In genomic region chrX:8679572-8679971, GRCh38 we compare ENCODE assay signal across 21 cellular contexts. TPM values are rescaled to one million over a fixed set of nuclear protein-coding genes. Genes with fewer than 3 reads are reported as not detected.
DNase-seq lines count a peak whose midpoint lies in the region; ATAC-seq, FAIRE-seq and TF ChIP-seq lines count a peak whose summit lies in the region.
"Had no signal": no experiment of that assay in that cellular context is flagged by ENCODE, and none has a peak within 500 bp of the region (broad histone marks: within the 10 kb centered on the region; RNA-seq: fewer than 3 reads in every experiment).

No MANE protein-coding gene starts in this region.

- no peaks in the 10 kb centered on the region for H3K9me3 Mint-ChIP-seq in astrocyte (ENCODE audit: unreplicated experiment)

- no peaks in the 10 kb centered on the region for H3K79me2 ChIP-seq in astrocyte (ENCODE audit: insufficient read depth, low read length)

- H3K4me1 ChIP-seq in astrocyte (ENCODE audit: insufficient read depth, low read length) (no peaks in the 10 kb centered on the region), transverse colon (no peaks in the 10 kb centered on the region)

- H3K4me3 Mint-ChIP-seq in astrocyte (ENCODE audit: unreplicated experiment): no peak overlapping the region
- H3K4me3 Mint-ChIP-seq: CD14-positive monocyte, T-helper 17 cell had no signal

- no peak overlapping the region for H3K9ac ChIP-seq in astrocyte (ENCODE audit: low read length)
- H3K9ac ChIP-seq: GM23248 had no signal

- H3K36me3 ChIP-seq in astrocyte (ENCODE audit: insufficient read depth, low read length) (no peaks in the 10 kb centered on the region), transverse colon (no peaks in the 10 kb centered on the region)

- no peak overlapping the region for H3K4me3 ChIP-seq in astrocyte (ENCODE audit: insufficient read depth, low read depth, low read length)
- no peak overlapping the region for H3K4me3 ChIP-seq in transverse colon
- H3K4me3 ChIP-seq: GM23248 had no signal

- ATAC-seq in GM21576 (IDR thresholded peaks at IDR 0.05; ENCODE audit: unreplicated experiment): no peak
- ATAC-seq in GM21619 (IDR thresholded peaks at IDR 0.05; ENCODE audit: unreplicated experiment): no peak
- ATAC-seq: Right ventricle myocardium inferior, T-helper 17 cell had no signal

- H3K9me3 ChIP-seq in astrocyte (ENCODE audit: insufficient read depth, low read depth, low read length) (no peaks in the 10 kb centered on the region), transverse colon (no peaks in the 10 kb centered on the region)

- WGBS in transverse colon (ENCODE audit: low coverage in 1 of 2), 2 donors: 88 to 93% methylated on average over 3 to 7 of the region's 7 CpGs

- in situ Hi-C loops in transverse colon (cut with MboI; ENCODE audit: low pct_ligation_motif_present in 1 of 4, low pct_unique_long_range_greater_than_20kb in 1 of 4, low sequenced_read_pairs in 3 of 4): no loop called here

- intact Hi-C loops in transverse colon (cut with DNase I; ENCODE audit: low total_unique reads): no loop called here

- H3K27ac Mint-ChIP-seq in astrocyte (ENCODE audit: unreplicated experiment): no peak overlapping the region
- H3K27ac Mint-ChIP-seq: T-helper 17 cell had no signal

- TF ChIP-seq EP300 in transverse colon (IDR thresholded peaks at IDR 0.05; ENCODE audit: low read depth): no peak

- TF ChIP-seq CTCF in astrocyte (IDR thresholded peaks at IDR 0.05; ENCODE audit: insufficient read depth, low read depth, low read length): no peak
- TF ChIP-seq CTCF in transverse colon (IDR thresholded peaks at IDR 0.05): no peak

- H2AFZ ChIP-seq in astrocyte (ENCODE audit: low read depth, low read length): no peak overlapping the region
- H2AFZ ChIP-seq: GM23248 had no signal

- no peaks in the 10 kb centered on the region for H4K20me1 ChIP-seq in astrocyte (ENCODE audit: insufficient read depth, low read length)

- DNase-seq in NCI-H2107 treated with DMSO at 0.1 percent for 48 hours (lab: John Stamatoyannopoulos, UW; ENCODE audit: unreplicated experiment): peak; percentile 17
- DNase-seq in NCI-H2107 (lab: John Stamatoyannopoulos, UW): no peak
- DNase-seq in NCI-H69 (lab: John Stamatoyannopoulos, UW): peak; percentile 3
- DNase-seq in astrocyte (ENCODE audit: low read depth): no peak
- DNase-seq in activated CD4-positive, alpha-beta T cell treated with anti-CD3 and anti-CD28 coated beads for 48 hours: no peak
- no peak for DNase-seq in transverse colon
- DNase-seq: DND-41, GM23248, NCI-H1436, NCI-H1930, NCI-H82, T-helper 17 cell had no signal

- H3K4me2 ChIP-seq in astrocyte (ENCODE audit: low read length): no peak overlapping the region

- TF ChIP-seq POLR2A in transverse colon (IDR thresholded peaks at IDR 0.05): no peak

- peak; percentile 55 for FAIRE-seq in astrocyte (lab: Jason Lieb, UNC)
- FAIRE-seq: RCC 7860 had no signal

- no peaks in the 10 kb centered on the region for H3K27me3 ChIP-seq in astrocyte (ENCODE audit: insufficient read depth, low read length)
- H3K27me3 ChIP-seq in transverse colon: no peaks in the 10 kb centered on the region

- H3K36me3 Mint-ChIP-seq in astrocyte (ENCODE audit: low read depth, unreplicated experiment): no peaks in the 10 kb centered on the region
- H3K36me3 Mint-ChIP-seq: CD14-positive monocyte had no signal

- H3K27me3 Mint-ChIP-seq in astrocyte (ENCODE audit: low read depth, unreplicated experiment): no peaks in the 10 kb centered on the region

- H3K27ac ChIP-seq in astrocyte (ENCODE audit: low read depth, low read length) (no peak overlapping the region), transverse colon (no peak overlapping the region)
- H3K27ac ChIP-seq: 22Rv1, GM23248 had no signal

- no peaks in the 10 kb centered on the region for H3K4me1 Mint-ChIP-seq in astrocyte (ENCODE audit: low read depth, unreplicated experiment)
- H3K4me1 Mint-ChIP-seq: T-helper 17 cell had no signal

RNA-seq across cellular contexts. Expression of gene ANOS1, which starts 52.4 kb away (rescaled TPM):
- total RNA-seq in astrocyte (10.0 and 15.3 TPM in 2 replicates), transverse colon (under 1 TPM in 2 of 4 donors, not detected in 2; 0.14 to 0.16 TPM)
- total RNA-seq: G401, GM23248, NCI-H460, SK-MEL-5 had no signal

Comparison
In these comparisons a context has a peak if more than half of its experiments do, and no peak if none do; other contexts are left out.
1. DNase-seq: peak in NCI-H2107 treated with DMSO at 0.1 percent for 48 hours (single experiment) and NCI-H69 (single experiment); none in NCI-H2107 (single experiment), astrocyte (single experiment), activated CD4-positive, alpha-beta T cell treated with anti-CD3 and anti-CD28 coated beads for 48 hours (single experiment) and transverse colon (single experiment).